In genomic region chr6:137165375-137166246, GRCh38 we compare ENCODE assay signal across 8 cellular contexts. TPM values are rescaled to one million over a fixed set of nuclear protein-coding genes. Genes with fewer than 3 reads are reported as not detected.
DNase-seq lines count a peak whose midpoint lies in the region; ATAC-seq and TF ChIP-seq lines count a peak whose summit lies in the region.

No MANE protein-coding gene starts in this region.

- intact Hi-C loops in activated CD4-positive, alpha-beta memory T cell treated with anti-CD3 and anti-CD28 coated beads for 36 hours (cut with micrococcal nuclease): loop anchor here (1.0 to 10.0 kb wide), 3 partner anchors 97 to 479 kb away; no protein-coding TSS in a partner anchor

- TF ChIP-seq CTCF in LNCaP clone FGC (IDR thresholded peaks at IDR 0.05; ENCODE audit: control insufficient read depth, extremely low read depth, insufficient read depth): peak; percentile 75

- peak; percentile 61 for ATAC-seq in GM21576 (IDR thresholded peaks at IDR 0.05; ENCODE audit: unreplicated experiment)
- ATAC-seq in naive thymus-derived CD8-positive, alpha-beta T cell: no peak

- H3K27ac Mint-ChIP-seq in activated CD4-positive, alpha-beta memory T cell treated with anti-CD3 and anti-CD28 coated beads for 36 hours: no peak overlapping the region
- H3K27ac Mint-ChIP-seq in naive thymus-derived CD8-positive, alpha-beta T cell: peak overlapping the region in 1 of 10 donors; percentile 17

- peaks cover 34% of the 10 kb centered on the region for H3K27me3 Mint-ChIP-seq in activated CD4-positive, alpha-beta memory T cell treated with anti-CD3 and anti-CD28 coated beads for 36 hours
- H3K27me3 Mint-ChIP-seq in naive thymus-derived CD8-positive, alpha-beta T cell: peaks cover 2 to 30% (median 9%) of the 10 kb centered on the region in 5 donors

- POLR2A ChIA-PET in activated CD4-positive, alpha-beta memory T cell treated with anti-CD3 and anti-CD28 coated beads for 36 hours (lab: Charles Lee): interaction anchor here (1.3 kb wide), 1 partner anchor 71 kb away, joined by 3 read pairs; no protein-coding TSS in a partner anchor
- POLR2A ChIA-PET in naive thymus-derived CD8-positive, alpha-beta T cell (lab: Charles Lee): no interaction called here

- no peak overlapping the region for H3K4me3 Mint-ChIP-seq in activated CD4-positive, alpha-beta memory T cell treated with anti-CD3 and anti-CD28 coated beads for 36 hours
- peak overlapping the region in 6 of 10 donors; percentile 5 to 54 (median 35) for H3K4me3 Mint-ChIP-seq in naive thymus-derived CD8-positive, alpha-beta T cell

- H3K4me3 ChIP-seq in LNCaP clone FGC (ENCODE audit: low read depth, low read length): no peak overlapping the region

- H3K36me3 Mint-ChIP-seq in activated CD4-positive, alpha-beta memory T cell treated with anti-CD3 and anti-CD28 coated beads for 36 hours: peaks cover 9% of the 10 kb centered on the region
- H3K36me3 Mint-ChIP-seq in naive thymus-derived CD8-positive, alpha-beta T cell: peaks cover 0 to 7% (median 0%) of the 10 kb centered on the region in 3 donors

- DNase-seq in activated T-cell treated with anti-CD3 and anti-CD28 coated beads, Interleukin-2, amount 50 U/mL, for 1 hour: peak; percentile 37
- no peak for DNase-seq in activated T-cell treated with anti-CD3 and anti-CD28 coated beads for 4 hours
- DNase-seq in LNCaP clone FGC (ENCODE audit: low read depth): no peak
- peak; percentile 69 for DNase-seq in activated CD4-positive, alpha-beta memory T cell treated with anti-CD3 and anti-CD28 coated beads for 36 hours
- DNase-seq in naive thymus-derived CD8-positive, alpha-beta T cell: no peak
- DNase-seq in anterior cingulate cortex (lab: John Stamatoyannopoulos, UW): no peak
- DNase-seq in OCI-M2 (lab: John Stamatoyannopoulos, UW; ENCODE audit: unreplicated experiment): no peak

- peaks cover 14% of the 10 kb centered on the region for H3K9me3 Mint-ChIP-seq in activated CD4-positive, alpha-beta memory T cell treated with anti-CD3 and anti-CD28 coated beads for 36 hours
- peaks cover 0 to 10% (median 5%) of the 10 kb centered on the region in 9 donors for H3K9me3 Mint-ChIP-seq in naive thymus-derived CD8-positive, alpha-beta T cell

- peaks cover 32% of the 10 kb centered on the region for H3K4me1 Mint-ChIP-seq in activated CD4-positive, alpha-beta memory T cell treated with anti-CD3 and anti-CD28 coated beads for 36 hours (ENCODE audit: low read depth)
- H3K4me1 Mint-ChIP-seq in naive thymus-derived CD8-positive, alpha-beta T cell: peaks cover 13 to 46% (median 20%) of the 10 kb centered on the region in 4 donors

- CTCF ChIA-PET in activated CD4-positive, alpha-beta memory T cell treated with anti-CD3 and anti-CD28 coated beads for 36 hours (lab: Charles Lee): interaction anchor here (0.5 to 2.9 kb wide), 20 partner anchors 10 to 424 kb away, joined by 3 to 58 read pairs (median 4); no protein-coding TSS in a partner anchor

RNA-seq across cellular contexts. Expression of gene IL22RA2, which starts 7.8 kb away (rescaled TPM):
- not detected for total RNA-seq in activated CD4-positive, alpha-beta memory T cell treated with anti-CD3 and anti-CD28 coated beads for 36 hours
- total RNA-seq in naive thymus-derived CD8-positive, alpha-beta T cell: not detected
- polyA plus RNA-seq in naive thymus-derived CD8-positive, alpha-beta T cell: not detected

RNA-seq across cellular contexts. Expression of gene IFNGR1, which starts 53.6 kb away (rescaled TPM):
- 10 to 100 TPM; 27.7 to 29.0 TPM for total RNA-seq in activated CD4-positive, alpha-beta memory T cell treated with anti-CD3 and anti-CD28 coated beads for 36 hours
- 10 to 100 TPM; 26.3 to 30.1 TPM for total RNA-seq in naive thymus-derived CD8-positive, alpha-beta T cell
- 10 to 100 TPM; 19.4 to 36.6 (median 28.4) TPM for polyA plus RNA-seq in naive thymus-derived CD8-positive, alpha-beta T cell

Comparison
In these comparisons a context has a peak if more than half of its experiments do, and no peak if none do; other contexts are left out.
1. DNase-seq: peak in activated T-cell treated with anti-CD3 and anti-CD28 coated beads, Interleukin-2, amount 50 U/mL, for 1 hour (single experiment) and activated CD4-positive, alpha-beta memory T cell treated with anti-CD3 and anti-CD28 coated beads for 36 hours (single experiment); none in activated T-cell treated with anti-CD3 and anti-CD28 coated beads for 4 hours (single experiment), LNCaP clone FGC (single experiment), naive thymus-derived CD8-positive, alpha-beta T cell (0 of 10), anterior cingulate cortex (0 of 58) and OCI-M2 (single experiment).